ENCODE assay signal across 10 cellular contexts in genomic region chr4:113708250-113708649, GRCh38. TPM values are rescaled to one million over a fixed set of nuclear protein-coding genes. Genes with fewer than 3 reads are reported as not detected.
DNase-seq lines count a peak whose midpoint lies in the region; ATAC-seq and TF ChIP-seq lines count a peak whose summit lies in the region.
"Had no signal": no experiment of that assay in that cellular context is flagged by ENCODE, and none has a peak within 500 bp of the region (broad histone marks: within the 10 kb centered on the region; RNA-seq: fewer than 3 reads in every experiment).

No MANE protein-coding gene starts in this region.

- no peaks in the 10 kb centered on the region for H3K9me3 Mint-ChIP-seq in T-cell
- H3K9me3 Mint-ChIP-seq: activated naive CD4-positive, alpha-beta T cell treated with anti-CD3 and anti-CD28 coated beads, Interleukin-2, amount 50 U/mL, for 24 hours had no signal

- H3K4me3 ChIP-seq in AG10803 (ENCODE audit: low read length): no peak overlapping the region

- DNase-seq in AG10803 (ENCODE audit: low read depth): peak; percentile 39
- DNase-seq in T-cell: no peak

- H3K27ac ChIP-seq in VCaP: peak overlapping the region; percentile 47
- H3K27ac ChIP-seq: C4-2B had no signal

- ATAC-seq in GM19043 (IDR thresholded peaks at IDR 0.05; ENCODE audit: low read depth, unreplicated experiment) (peak; percentile 72), HG03175 (IDR thresholded peaks at IDR 0.05; ENCODE audit: unreplicated experiment) (peak; percentile 85), T-cell (replicated peaks in 1 of 4) (no peak), HG03565 (IDR thresholded peaks at IDR 0.05; ENCODE audit: unreplicated experiment) (no peak), HG02852 (IDR thresholded peaks at IDR 0.05; ENCODE audit: unreplicated experiment) (no peak), HG03469 (IDR thresholded peaks at IDR 0.05; ENCODE audit: unreplicated experiment) (no peak)

- no peak overlapping the region for H3K27ac Mint-ChIP-seq in T-cell

- no peaks in the 10 kb centered on the region for H3K27me3 Mint-ChIP-seq in T-cell
- H3K27me3 Mint-ChIP-seq: activated naive CD4-positive, alpha-beta T cell treated with anti-CD3 and anti-CD28 coated beads, Interleukin-2, amount 50 U/mL, for 24 hours had no signal

- H3K4me3 Mint-ChIP-seq in T-cell: no peak overlapping the region
- H3K4me3 Mint-ChIP-seq: activated naive CD4-positive, alpha-beta T cell treated with anti-CD3 and anti-CD28 coated beads, Interleukin-2, amount 50 U/mL, for 24 hours had no signal

- POLR2A ChIA-PET in T-cell (lab: Charles Lee): no interaction called here

- peaks cover 30 to 40% (median 36%) of the 10 kb centered on the region in 3 donors for H3K4me1 Mint-ChIP-seq in T-cell

- TF ChIP-seq CTCF in AG10803 (conservative IDR thresholded peaks at IDR 0.05; ENCODE audit: low read length): no peak
- no peak for TF ChIP-seq CTCF in VCaP (conservative IDR thresholded peaks at IDR 0.05)

- CTCF ChIA-PET in T-cell (lab: Charles Lee): no interaction called here

- peaks cover 9% of the 10 kb centered on the region for H3K36me3 Mint-ChIP-seq in T-cell

RNA-seq across cellular contexts. Expression of gene CAMK2D, which starts 53.3 kb away (rescaled TPM):
- total RNA-seq in T-cell: 10 to 100 TPM; 30.9 to 36.2 (median 35.4) TPM

Comparison
In these comparisons a context has a peak if more than half of its experiments do, and no peak if none do; other contexts are left out.
1. ATAC-seq: peak in GM19043 (single experiment) and HG03175 (single experiment); none in T-cell (0 of 4), HG03565 (single experiment), HG02852 (single experiment) and HG03469 (single experiment).